ENCODE assay signal across 1 cellular context in genomic region chr21:35266546-35266945, GRCh38.
TF ChIP-seq lines count a peak whose summit lies in the region.

No MANE protein-coding gene starts in this region.

TF ChIP-seq in WTC11, 78 proteins besides CTCF, POLR2A, EP300 and RAD21 (continued from another document):
- TF ChIP-seq E2F4 (CRISPR knock-in tag; IDR thresholded peaks at IDR 0.05; ENCODE audit: borderline replicate concordance, low read depth) (no peak), ERG (CRISPR knock-in tag; IDR thresholded peaks at IDR 0.05) (no peak), MAX (CRISPR knock-in tag; IDR thresholded peaks at IDR 0.05) (no peak), ZNF317 (CRISPR knock-in tag; IDR thresholded peaks at IDR 0.05; ENCODE audit: borderline replicate concordance, low read depth) (no peak), JAZF1 (CRISPR knock-in tag; IDR thresholded peaks at IDR 0.05) (no peak), JUN (CRISPR knock-in tag; IDR thresholded peaks at IDR 0.05) (no peak), EMX1 (CRISPR knock-in tag; IDR thresholded peaks at IDR 0.05) (no peak)
- TF ChIP-seq, protein P1, sequence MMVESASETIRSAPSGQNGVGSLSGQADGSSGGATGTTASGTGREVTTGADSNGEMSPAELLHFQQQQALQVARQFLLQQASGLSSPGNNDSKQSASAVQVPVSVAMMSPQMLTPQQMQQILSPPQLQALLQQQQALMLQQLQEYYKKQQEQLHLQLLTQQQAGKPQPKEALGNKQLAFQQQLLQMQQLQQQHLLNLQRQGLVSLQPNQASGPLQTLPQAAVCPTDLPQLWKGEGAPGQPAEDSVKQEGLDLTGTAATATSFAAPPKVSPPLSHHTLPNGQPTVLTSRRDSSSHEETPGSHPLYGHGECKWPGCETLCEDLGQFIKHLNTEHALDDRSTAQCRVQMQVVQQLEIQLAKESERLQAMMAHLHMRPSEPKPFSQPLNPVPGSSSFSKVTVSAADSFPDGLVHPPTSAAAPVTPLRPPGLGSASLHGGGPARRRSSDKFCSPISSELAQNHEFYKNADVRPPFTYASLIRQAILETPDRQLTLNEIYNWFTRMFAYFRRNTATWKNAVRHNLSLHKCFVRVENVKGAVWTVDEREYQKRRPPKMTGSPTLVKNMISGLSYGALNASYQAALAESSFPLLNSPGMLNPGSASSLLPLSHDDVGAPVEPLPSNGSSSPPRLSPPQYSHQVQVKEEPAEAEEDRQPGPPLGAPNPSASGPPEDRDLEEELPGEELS (CRISPR knock-in tag; IDR thresholded peaks at IDR 0.05), result no peak
